Comparison of ENCODE assay signal across 13 cellular contexts in the genomic region with DNA sequence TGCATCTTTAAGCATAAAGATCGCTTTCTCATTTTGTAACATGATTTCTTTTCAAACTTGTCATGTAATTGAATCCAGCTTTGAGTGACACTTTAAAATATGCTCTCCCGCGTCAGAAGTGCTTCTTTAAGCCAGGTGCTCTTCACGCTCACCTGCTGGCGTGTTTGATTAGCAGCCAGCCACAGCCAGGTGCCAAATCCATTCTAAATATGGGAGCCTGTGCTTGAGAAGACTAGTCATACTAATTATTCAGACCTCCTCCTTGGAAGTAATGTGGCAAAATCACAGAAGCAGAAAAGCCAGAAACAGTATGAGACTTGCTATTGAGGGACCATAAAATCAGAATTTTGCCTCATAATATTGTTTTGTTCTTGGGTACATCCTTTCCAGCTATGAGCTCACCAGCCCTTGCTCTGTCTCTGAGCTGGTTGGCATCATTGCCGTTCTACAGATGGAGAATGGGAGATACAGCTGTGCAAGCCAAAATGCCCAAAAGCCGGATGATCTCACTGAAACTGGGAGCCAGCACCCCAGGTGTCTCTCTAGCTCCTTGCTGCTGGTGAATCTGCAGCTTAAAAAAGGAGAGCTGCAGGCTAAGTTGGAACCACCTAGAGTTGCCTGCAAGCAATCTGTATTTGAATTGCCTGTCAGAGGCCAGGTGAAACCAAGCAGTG.
DNase-seq lines count a peak whose midpoint lies in the region; ATAC-seq and TF ChIP-seq lines count a peak whose summit lies in the region.
"Had no signal": no experiment of that assay in that cellular context is flagged by ENCODE, and none has a peak within 500 bp of the region (broad histone marks: within the 10 kb centered on the region; RNA-seq: fewer than 3 reads in every experiment).

No MANE protein-coding gene starts in this region.

- H3K27ac ChIP-seq in mammary epithelial cell (ENCODE audit: insufficient read depth, low read depth, low read length) (no peak overlapping the region), parathyroid adenoma (no peak overlapping the region)
- H3K27ac ChIP-seq: BLaER1 treated with 17β-estradiol and CSF1 and Interleukin-3, amounts not matched to agents 10 nM and 100 nM had no signal

- DNase-seq in LNCaP clone FGC (ENCODE audit: low read depth) (peak; percentile 54), NCI-H2171 treated with DMSO at 0.1 percent for 48 hours (lab: John Stamatoyannopoulos, UW) (peak; percentile 49), mammary epithelial cell (no peak), SKM-1 (lab: John Stamatoyannopoulos, UW; ENCODE audit: unreplicated experiment) (no peak), GM10266 (ENCODE audit: extremely low spot score) (no peak)
- DNase-seq in activated CD4-positive, CD25-positive, alpha-beta regulatory T cell treated with anti-CD3 and anti-CD28 coated beads, Interleukin-2, amount 50 U/mL, for 72 hours = no peak
- DNase-seq: activated CD4-positive, alpha-beta T cell treated with anti-CD3 and anti-CD28 coated beads for 36 hours; NCI-H1694 had no signal

- H3K27me3 ChIP-seq in mammary epithelial cell (ENCODE audit: insufficient read depth, low read length) (no peaks in the 10 kb centered on the region), parathyroid adenoma (ENCODE audit: control insufficient read depth, insufficient read depth, low read length) (no peaks in the 10 kb centered on the region)
- H3K27me3 ChIP-seq: BLaER1 treated with 17β-estradiol and CSF1 and Interleukin-3, amounts not matched to agents 10 nM and 100 nM had no signal

- H3K9ac ChIP-seq in mammary epithelial cell (ENCODE audit: insufficient read depth, low read length) (no peak overlapping the region), parathyroid adenoma (no peak overlapping the region)
- H3K9ac ChIP-seq: BLaER1 treated with 17β-estradiol and CSF1 and Interleukin-3, amounts not matched to agents 10 nM and 100 nM had no signal

- ATAC-seq in GM19467 (IDR thresholded peaks at IDR 0.05; ENCODE audit: unreplicated experiment) = no peak
- ATAC-seq: activated CD4-positive, alpha-beta T cell treated with anti-CD3 and anti-CD28 coated beads for 36 hours; activated T-helper 17 cell treated with anti-CD3 and anti-CD28 coated beads, Interleukin-2, amount 50 U/mL, for 72 hours; natural killer cell treated with Interleukin-12 subunit alpha and Interleukin-12 subunit beta and Interleukin-15 and Interleukin-18, amount 100 ng/mL, for 72 hours had no signal

- H3K9me3 ChIP-seq in mammary epithelial cell (replicated peaks; ENCODE audit: insufficient read depth, low read length) (no peaks in the 10 kb centered on the region), parathyroid adenoma (ENCODE audit: control insufficient read depth, low read length) (no peaks in the 10 kb centered on the region)

- 31% methylated on average over 7 of the region's 7 CpGs for WGBS in mammary epithelial cell (ENCODE audit: low coverage, missing lambda C conversion rate)

- peaks cover 42% of the 10 kb centered on the region for H3K4me1 ChIP-seq in mammary epithelial cell (ENCODE audit: insufficient read depth, low read length)
- H3K4me1 ChIP-seq in parathyroid adenoma = no peaks in the 10 kb centered on the region

- H3K4me2 ChIP-seq in mammary epithelial cell (ENCODE audit: insufficient read depth, low read depth, low read length) (peak overlapping the region; percentile 43), parathyroid adenoma (ENCODE audit: low read length) (peak overlapping the region; percentile 14)

- CTCF ChIA-PET in mammary epithelial cell (lab: Charles Lee; ENCODE audit: low non-redundant PET) = no interaction called here

- H3K4me3 ChIP-seq in LNCaP clone FGC (ENCODE audit: low read depth, low read length) (no peak overlapping the region), mammary epithelial cell (replicated peaks in 1 of 3; ENCODE audit: insufficient read depth in 1 of 3, low read depth in 2 of 3, low read length in 3 of 3) (no peak overlapping the region), parathyroid adenoma (ENCODE audit: low read depth, low read length) (no peak overlapping the region)
- H3K4me3 ChIP-seq: BLaER1 treated with 17β-estradiol and CSF1 and Interleukin-3, amounts not matched to agents 10 nM and 100 nM had no signal

- in situ Hi-C loops in mammary epithelial cell (cut with MboI; ENCODE audit: low sequenced_read_pairs in 2 of 2) = no loop called here

- H2AFZ ChIP-seq in mammary epithelial cell (ENCODE audit: low read depth, low read length) = no peak overlapping the region
- no peak overlapping the region for H2AFZ ChIP-seq in parathyroid adenoma

- TF ChIP-seq CTCF in LNCaP clone FGC (IDR thresholded peaks at IDR 0.05; ENCODE audit: control insufficient read depth, extremely low read depth, insufficient read depth) (no peak), mammary epithelial cell (conservative IDR thresholded peaks at IDR 0.05 in 1 of 2, IDR thresholded peaks at IDR 0.05 in 1 of 2; ENCODE audit: extremely low read depth in 1 of 2, insufficient read depth in 1 of 2, low read depth in 1 of 2, low read length in 2 of 2) (no peak), parathyroid adenoma (IDR thresholded peaks at IDR 0.05) (no peak), GM10266 (IDR thresholded peaks at IDR 0.05; ENCODE audit: control insufficient read depth, insufficient read depth, low read depth, missing control alignments) (no peak)

- no TSS peak for BruUV-seq in mammary epithelial cell (replicated peaks; lab: Mats Ljungman, UMichigan)

- intact Hi-C loops in mammary epithelial cell (cut with micrococcal nuclease) = no loop called here

- no peaks in the 10 kb centered on the region for H3K79me2 ChIP-seq in mammary epithelial cell (ENCODE audit: insufficient read depth, low read length)
- no peaks in the 10 kb centered on the region for H3K79me2 ChIP-seq in parathyroid adenoma

- dilution Hi-C loops in mammary epithelial cell (cut with HindIII; ENCODE audit: low sequenced_read_pairs) = no loop called here

- H3K36me3 ChIP-seq in mammary epithelial cell (ENCODE audit: insufficient read depth, low read length) (no peaks in the 10 kb centered on the region), parathyroid adenoma (ENCODE audit: control insufficient read depth, insufficient read depth, low read length) (no peaks in the 10 kb centered on the region)
- H3K36me3 ChIP-seq: BLaER1 treated with 17β-estradiol and CSF1 and Interleukin-3, amounts not matched to agents 10 nM and 100 nM had no signal

- no peaks in the 10 kb centered on the region for H4K20me1 ChIP-seq in mammary epithelial cell (ENCODE audit: insufficient read depth, low read length)
- H4K20me1 ChIP-seq: BLaER1 treated with 17β-estradiol and CSF1 and Interleukin-3, amounts not matched to agents 10 nM and 100 nM had no signal

Comparison
In these comparisons a context has a peak if more than half of its experiments do, and no peak if none do; other contexts are left out.
1. DNase-seq: peak in LNCaP clone FGC (single experiment) and NCI-H2171 treated with DMSO at 0.1 percent for 48 hours (single experiment); none in mammary epithelial cell (single experiment), SKM-1 (single experiment), activated CD4-positive, CD25-positive, alpha-beta regulatory T cell treated with anti-CD3 and anti-CD28 coated beads, Interleukin-2, amount 50 U/mL, for 72 hours (single experiment) and GM10266 (single experiment).